1 cellular context compared by ENCODE assay signal in the genomic region with DNA sequence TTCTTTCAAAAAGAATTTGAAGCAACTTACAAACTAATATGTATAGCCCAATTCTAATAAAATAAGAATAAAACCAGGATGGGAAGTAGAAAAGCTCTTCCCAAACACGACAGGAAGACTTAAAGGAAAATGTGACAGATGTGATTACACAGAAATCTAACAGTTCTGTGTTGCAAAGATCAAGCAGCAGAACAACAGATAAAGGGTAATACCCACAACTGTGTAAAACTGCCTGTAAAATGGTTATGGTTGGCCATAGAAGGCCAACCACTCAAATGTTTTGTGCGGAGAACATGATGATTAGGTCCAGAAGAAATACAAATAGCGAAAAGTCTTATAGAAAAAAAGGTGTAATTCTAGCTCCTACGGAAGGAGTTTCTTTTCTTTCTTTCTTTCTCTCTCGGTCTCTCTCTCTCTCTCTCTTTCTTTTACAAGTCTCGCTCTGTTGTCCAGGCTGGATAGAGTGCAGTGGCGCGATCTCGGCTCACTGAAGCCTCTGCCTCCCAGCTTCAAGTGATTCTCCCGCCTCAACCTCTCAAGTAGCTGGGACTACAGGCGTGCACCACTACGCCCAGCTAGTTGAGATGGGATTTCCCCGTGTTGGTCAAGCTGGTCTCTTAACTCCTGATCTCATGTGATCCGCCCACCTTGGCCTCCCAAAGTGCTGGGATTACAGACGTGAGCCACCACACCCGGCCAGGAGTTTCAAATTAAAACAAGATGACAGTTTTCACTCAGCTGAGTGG.
A peak's percentile ranks its signal among the peaks of the same experiment; 100 is the strongest.
TF ChIP-seq lines count a peak whose summit lies in the region.

No MANE protein-coding gene starts in this region.

TF ChIP-seq in K562, 482 proteins besides CTCF, POLR2A, EP300 and RAD21 (continues in another document):
- TF ChIP-seq BHLHE40 (IDR thresholded peaks at IDR 0.05; ENCODE audit: low read length) = no peak
- no peak for TF ChIP-seq CSDE1 (IDR thresholded peaks at IDR 0.05)
- TF ChIP-seq GABPA (tag; conservative IDR thresholded peaks at IDR 0.05; ENCODE audit: low read depth) = no peak
- no peak for TF ChIP-seq RBM25 (IDR thresholded peaks at IDR 0.05; ENCODE audit: low read depth, low read length, severe bottlenecking)
- no peak for TF ChIP-seq U2AF2 (optimal IDR thresholded peaks at IDR 0.05; ENCODE audit: low read depth, low read length)
- no peak for TF ChIP-seq HCFC1 (IDR thresholded peaks at IDR 0.05; ENCODE audit: low read depth, low read length)
- TF ChIP-seq, protein P1, sequence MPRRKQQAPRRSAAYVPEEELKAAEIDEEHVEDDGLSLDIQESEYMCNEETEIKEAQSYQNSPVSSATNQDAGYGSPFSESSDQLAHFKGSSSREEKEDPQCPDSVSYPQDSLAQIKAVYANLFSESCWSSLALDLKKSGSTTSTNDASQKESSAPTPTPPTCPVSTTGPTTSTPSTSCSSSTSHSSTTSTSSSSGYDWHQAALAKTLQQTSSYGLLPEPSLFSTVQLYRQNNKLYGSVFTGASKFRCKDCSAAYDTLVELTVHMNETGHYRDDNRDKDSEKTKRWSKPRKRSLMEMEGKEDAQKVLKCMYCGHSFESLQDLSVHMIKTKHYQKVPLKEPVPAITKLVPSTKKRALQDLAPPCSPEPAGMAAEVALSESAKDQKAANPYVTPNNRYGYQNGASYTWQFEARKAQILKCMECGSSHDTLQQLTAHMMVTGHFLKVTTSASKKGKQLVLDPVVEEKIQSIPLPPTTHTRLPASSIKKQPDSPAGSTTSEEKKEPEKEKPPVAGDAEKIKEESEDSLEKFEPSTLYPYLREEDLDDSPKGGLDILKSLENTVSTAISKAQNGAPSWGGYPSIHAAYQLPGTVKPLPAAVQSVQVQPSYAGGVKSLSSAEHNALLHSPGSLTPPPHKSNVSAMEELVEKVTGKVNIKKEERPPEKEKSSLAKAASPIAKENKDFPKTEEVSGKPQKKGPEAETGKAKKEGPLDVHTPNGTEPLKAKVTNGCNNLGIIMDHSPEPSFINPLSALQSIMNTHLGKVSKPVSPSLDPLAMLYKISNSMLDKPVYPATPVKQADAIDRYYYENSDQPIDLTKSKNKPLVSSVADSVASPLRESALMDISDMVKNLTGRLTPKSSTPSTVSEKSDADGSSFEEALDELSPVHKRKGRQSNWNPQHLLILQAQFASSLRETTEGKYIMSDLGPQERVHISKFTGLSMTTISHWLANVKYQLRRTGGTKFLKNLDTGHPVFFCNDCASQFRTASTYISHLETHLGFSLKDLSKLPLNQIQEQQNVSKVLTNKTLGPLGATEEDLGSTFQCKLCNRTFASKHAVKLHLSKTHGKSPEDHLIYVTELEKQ (CRISPR knock-in tag; IDR thresholded peaks at IDR 0.05) = no peak
- TF ChIP-seq BRD4 (IDR thresholded peaks at IDR 0.05) = no peak
- TF ChIP-seq HIVEP1 (CRISPR knock-in tag; IDR thresholded peaks at IDR 0.05) = no peak
- no peak for TF ChIP-seq CREB5 (CRISPR knock-in tag; IDR thresholded peaks at IDR 0.05)
- no peak for TF ChIP-seq ZNF518B (CRISPR knock-in tag; IDR thresholded peaks at IDR 0.05)
- TF ChIP-seq JUND (IDR thresholded peaks at IDR 0.05; ENCODE audit: borderline replicate concordance, low read depth, low read length) = no peak
- no peak for TF ChIP-seq JUND (tag; IDR thresholded peaks at IDR 0.05; ENCODE audit: borderline replicate concordance, low read depth, low read length)
- TF ChIP-seq, protein P2, sequence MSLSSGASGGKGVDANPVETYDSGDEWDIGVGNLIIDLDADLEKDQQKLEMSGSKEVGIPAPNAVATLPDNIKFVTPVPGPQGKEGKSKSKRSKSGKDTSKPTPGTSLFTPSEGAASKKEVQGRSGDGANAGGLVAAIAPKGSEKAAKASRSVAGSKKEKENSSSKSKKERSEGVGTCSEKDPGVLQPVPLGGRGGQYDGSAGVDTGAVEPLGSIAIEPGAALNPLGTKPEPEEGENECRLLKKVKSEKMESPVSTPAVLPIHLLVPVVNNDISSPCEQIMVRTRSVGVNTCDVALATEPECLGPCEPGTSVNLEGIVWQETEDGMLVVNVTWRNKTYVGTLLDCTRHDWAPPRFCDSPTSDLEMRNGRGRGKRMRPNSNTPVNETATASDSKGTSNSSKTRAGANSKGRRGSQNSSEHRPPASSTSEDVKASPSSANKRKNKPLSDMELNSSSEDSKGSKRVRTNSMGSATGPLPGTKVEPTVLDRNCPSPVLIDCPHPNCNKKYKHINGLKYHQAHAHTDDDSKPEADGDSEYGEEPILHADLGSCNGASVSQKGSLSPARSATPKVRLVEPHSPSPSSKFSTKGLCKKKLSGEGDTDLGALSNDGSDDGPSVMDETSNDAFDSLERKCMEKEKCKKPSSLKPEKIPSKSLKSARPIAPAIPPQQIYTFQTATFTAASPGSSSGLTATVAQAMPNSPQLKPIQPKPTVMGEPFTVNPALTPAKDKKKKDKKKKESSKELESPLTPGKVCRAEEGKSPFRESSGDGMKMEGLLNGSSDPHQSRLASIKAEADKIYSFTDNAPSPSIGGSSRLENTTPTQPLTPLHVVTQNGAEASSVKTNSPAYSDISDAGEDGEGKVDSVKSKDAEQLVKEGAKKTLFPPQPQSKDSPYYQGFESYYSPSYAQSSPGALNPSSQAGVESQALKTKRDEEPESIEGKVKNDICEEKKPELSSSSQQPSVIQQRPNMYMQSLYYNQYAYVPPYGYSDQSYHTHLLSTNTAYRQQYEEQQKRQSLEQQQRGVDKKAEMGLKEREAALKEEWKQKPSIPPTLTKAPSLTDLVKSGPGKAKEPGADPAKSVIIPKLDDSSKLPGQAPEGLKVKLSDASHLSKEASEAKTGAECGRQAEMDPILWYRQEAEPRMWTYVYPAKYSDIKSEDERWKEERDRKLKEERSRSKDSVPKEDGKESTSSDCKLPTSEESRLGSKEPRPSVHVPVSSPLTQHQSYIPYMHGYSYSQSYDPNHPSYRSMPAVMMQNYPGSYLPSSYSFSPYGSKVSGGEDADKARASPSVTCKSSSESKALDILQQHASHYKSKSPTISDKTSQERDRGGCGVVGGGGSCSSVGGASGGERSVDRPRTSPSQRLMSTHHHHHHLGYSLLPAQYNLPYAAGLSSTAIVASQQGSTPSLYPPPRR (CRISPR knock-in tag; IDR thresholded peaks at IDR 0.05; ENCODE audit: borderline replicate concordance) = no peak
- TF ChIP-seq NR2F6 (CRISPR knock-in tag; IDR thresholded peaks at IDR 0.05) = no peak
- TF ChIP-seq ARID1B (IDR thresholded peaks at IDR 0.05) = 0 out of 2 replicates have a peak, but pooled peaks have one; percentile 31
- no peak for TF ChIP-seq NR4A1 (CRISPR knock-in tag; IDR thresholded peaks at IDR 0.05)
- no peak for TF ChIP-seq NR4A1 (tag; IDR thresholded peaks at IDR 0.05)
- no peak for TF ChIP-seq HNRNPL (IDR thresholded peaks at IDR 0.05; ENCODE audit: low read depth, low read length)
- TF ChIP-seq FOXA1 (IDR thresholded peaks at IDR 0.05; ENCODE audit: borderline replicate concordance) = no peak
- TF ChIP-seq, protein P3, sequence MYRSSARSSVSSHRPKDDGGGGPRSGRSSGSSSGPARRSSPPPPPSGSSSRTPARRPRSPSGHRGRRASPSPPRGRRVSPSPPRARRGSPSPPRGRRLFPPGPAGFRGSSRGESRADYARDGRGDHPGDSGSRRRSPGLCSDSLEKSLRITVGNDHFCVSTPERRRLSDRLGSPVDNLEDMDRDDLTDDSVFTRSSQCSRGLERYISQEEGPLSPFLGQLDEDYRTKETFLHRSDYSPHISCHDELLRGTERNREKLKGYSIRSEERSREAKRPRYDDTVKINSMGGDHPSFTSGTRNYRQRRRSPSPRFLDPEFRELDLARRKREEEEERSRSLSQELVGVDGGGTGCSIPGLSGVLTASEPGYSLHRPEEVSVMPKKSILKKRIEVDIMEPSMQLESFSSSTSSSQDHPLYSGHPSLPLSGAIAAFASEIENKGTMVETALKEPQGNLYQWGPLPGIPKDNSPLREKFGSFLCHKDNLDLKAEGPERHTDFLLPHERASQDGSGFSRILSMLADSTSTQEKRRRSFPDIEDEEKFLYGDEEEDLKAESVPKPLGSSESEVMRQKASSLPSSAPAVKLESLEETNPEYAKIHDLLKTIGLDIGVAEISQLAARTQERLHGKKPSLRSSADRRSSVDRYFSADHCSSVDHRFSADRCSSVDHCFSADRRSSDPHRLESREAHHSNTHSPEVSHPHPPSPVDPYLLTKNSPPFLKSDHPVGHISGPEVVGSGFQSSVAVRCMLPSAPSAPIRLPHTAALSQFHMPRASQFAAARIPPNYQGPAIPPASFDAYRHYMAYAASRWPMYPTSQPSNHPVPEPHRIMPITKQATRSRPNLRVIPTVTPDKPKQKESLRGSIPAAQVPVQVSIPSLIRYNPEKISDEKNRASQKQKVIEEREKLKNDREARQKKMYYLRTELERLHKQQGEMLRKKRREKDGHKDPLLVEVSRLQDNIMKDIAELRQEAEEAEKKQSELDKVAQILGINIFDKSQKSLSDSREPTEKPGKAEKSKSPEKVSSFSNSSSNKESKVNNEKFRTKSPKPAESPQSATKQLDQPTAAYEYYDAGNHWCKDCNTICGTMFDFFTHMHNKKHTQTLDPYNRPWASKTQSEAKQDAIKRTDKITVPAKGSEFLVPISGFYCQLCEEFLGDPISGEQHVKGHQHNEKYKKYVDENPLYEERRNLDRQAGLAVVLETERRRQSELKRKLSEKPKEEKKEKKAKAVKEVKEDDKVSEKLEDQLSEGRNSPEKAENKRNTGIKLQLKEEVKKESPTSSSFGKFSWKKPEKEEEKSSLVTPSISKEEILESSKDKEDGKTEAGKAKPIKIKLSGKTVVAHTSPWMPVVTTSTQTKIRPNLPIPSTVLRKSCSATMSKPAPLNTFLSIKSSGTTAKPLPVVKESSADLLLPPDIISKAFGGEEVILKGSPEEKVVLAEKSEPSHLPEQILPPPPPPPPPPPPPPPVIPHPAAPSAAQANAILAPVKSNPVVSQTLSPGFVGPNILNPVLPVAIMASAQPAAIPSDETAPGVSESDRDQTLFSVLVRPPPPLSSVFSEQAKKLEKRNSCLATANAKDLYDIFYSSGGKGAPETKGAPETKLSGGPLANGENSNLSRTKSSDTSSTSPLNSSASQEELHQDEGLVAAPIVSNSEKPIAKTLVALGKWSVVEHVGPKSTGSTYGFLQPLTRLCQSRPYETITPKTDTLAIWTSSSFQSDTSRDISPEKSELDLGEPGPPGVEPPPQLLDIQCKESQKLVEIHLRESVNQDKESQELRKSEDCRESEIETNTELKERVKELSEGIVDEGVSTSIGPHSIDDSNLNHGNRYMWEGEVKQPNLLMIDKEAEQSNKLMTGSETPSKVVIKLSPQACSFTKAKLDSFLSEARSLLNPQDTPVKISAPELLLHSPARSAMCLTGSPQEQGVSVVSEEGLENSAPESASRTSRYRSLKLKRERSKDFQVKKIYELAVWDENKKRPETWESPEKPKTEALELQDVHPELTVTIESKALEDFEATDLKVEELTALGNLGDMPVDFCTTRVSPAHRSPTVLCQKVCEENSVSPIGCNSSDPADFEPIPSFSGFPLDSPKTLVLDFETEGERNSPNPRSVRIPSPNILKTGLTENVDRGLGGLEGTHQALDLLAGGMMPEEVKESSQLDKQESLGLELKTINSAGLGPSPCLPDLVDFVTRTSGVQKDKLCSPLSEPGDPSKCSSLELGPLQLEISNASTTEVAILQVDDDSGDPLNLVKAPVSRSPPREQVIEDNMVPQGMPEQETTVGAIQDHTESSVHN (IDR thresholded peaks at IDR 0.05; ENCODE audit: borderline replicate concordance in 1 of 2, low read depth in 1 of 2) = no peak
- TF ChIP-seq NCOA1 (IDR thresholded peaks at IDR 0.05; ENCODE audit: low read depth) = no peak
- TF ChIP-seq ZNF766 (CRISPR knock-in tag; conservative IDR thresholded peaks at IDR 0.05) = 0 out of 2 replicates have a peak, but pooled peaks have one; percentile 42
- peak; percentile 66; the same call in 1 of the 2 replicates for TF ChIP-seq HMBOX1 (IDR thresholded peaks at IDR 0.05)
- no peak for TF ChIP-seq NFIX (CRISPR knock-in tag; IDR thresholded peaks at IDR 0.05; ENCODE audit: low read depth)
- no peak for TF ChIP-seq SREBF2 (CRISPR knock-in tag; IDR thresholded peaks at IDR 0.05)
